In genomic region chr10:23556727-23557440, GRCh38 we compare ENCODE assay signal across 13 cellular contexts.
DNase-seq lines count a peak whose midpoint lies in the region; TF ChIP-seq lines count a peak whose summit lies in the region.
"Had no signal": no experiment of that assay in that cellular context is flagged by ENCODE, and none has a peak within 500 bp of the region (broad histone marks: within the 10 kb centered on the region; RNA-seq: fewer than 3 reads in every experiment).

No MANE protein-coding gene starts in this region.

- H3K27me3 ChIP-seq in SK-N-SH (ENCODE audit: insufficient read depth) = no peaks in the 10 kb centered on the region
- H3K27me3 ChIP-seq: neural progenitor cell had no signal

- H3K36me3 ChIP-seq in SK-N-SH (replicated peaks in 1 of 2; ENCODE audit: control insufficient read depth in 1 of 2, insufficient read depth in 2 of 2, low read length in 1 of 2) = no peaks in the 10 kb centered on the region
- H3K36me3 ChIP-seq: neural progenitor cell had no signal

- no peaks in the 10 kb centered on the region for H3K79me2 ChIP-seq in SK-N-SH (ENCODE audit: insufficient read depth)

- peaks cover 23% of the 10 kb centered on the region for H3F3A ChIP-seq in SK-N-SH (replicated peaks; ENCODE audit: insufficient read depth)

- intact Hi-C loops in activated T-helper 1 cell treated with anti-CD3 and anti-CD28 coated beads, Interleukin-12 subunit alpha, Interleukin-12 subunit beta, Interleukin-2, Interleukin-4 antibody, amounts not matched to agents 30 ng/mL and 10 ng/mL and 1 ng/mL, durations not matched to agents 14 hours and 24 hours and 36 hours (cut with micrococcal nuclease) = no loop called here

- H3K9me2 ChIP-seq in SK-N-SH = no peaks in the 10 kb centered on the region

- no peak for TF ChIP-seq RAD21 in SK-N-SH (IDR thresholded peaks at IDR 0.05; ENCODE audit: low read length)

- no peak overlapping the region for H3K4me3 ChIP-seq in SK-N-SH (ENCODE audit: low read depth in 2 of 2, low read length in 1 of 2)
- no peak overlapping the region for H3K4me3 ChIP-seq in fibroblast of villous mesenchyme (ENCODE audit: low read depth, low read length)
- H3K4me3 ChIP-seq: GM12878, neural progenitor cell had no signal

- peak; percentile 32 to 98 for TF ChIP-seq EP300 in SK-N-SH (IDR thresholded peaks at IDR 0.05; ENCODE audit: borderline replicate concordance in 1 of 2, low read depth in 1 of 2, low read length in 1 of 2)

- no peaks in the 10 kb centered on the region for H3K9me3 ChIP-seq in SK-N-SH

- peaks cover 0 to 27% of the 10 kb centered on the region in 2 experiments; a peak in 1 of 4 replicates for H3K4me1 ChIP-seq in SK-N-SH (ENCODE audit: control insufficient read depth in 1 of 2, insufficient read depth in 2 of 2, low read depth in 1 of 2, low read length in 1 of 2)
- H3K4me1 ChIP-seq: neural progenitor cell had no signal

- peaks cover 5% of the 10 kb centered on the region for H3K4me1 Mint-ChIP-seq in activated T-helper 1 cell treated with anti-CD3 and anti-CD28 coated beads, Interleukin-12 subunit alpha, Interleukin-12 subunit beta, Interleukin-2, Interleukin-4 antibody, amounts not matched to agents 30 ng/mL and 10 ng/mL and 1 ng/mL, durations not matched to agents 14 hours and 24 hours and 36 hours (ENCODE audit: low read depth)
- H3K4me1 Mint-ChIP-seq: neural progenitor cell had no signal

- CTCF ChIA-PET in SK-N-SH (lab: Yijun Ruan, JAX) = no interaction called here

- peak overlapping the region in 1 of 2 experiments; percentile 86; a peak in 2 of 4 replicates for H3K27ac ChIP-seq in SK-N-SH (ENCODE audit: low read depth in 2 of 2, low read length in 1 of 2)
- H3K27ac ChIP-seq: neural progenitor cell had no signal

- H3K9me3 Mint-ChIP-seq in activated T-helper 1 cell treated with anti-CD3 and anti-CD28 coated beads, Interleukin-12 subunit alpha, Interleukin-12 subunit beta, Interleukin-2, Interleukin-4 antibody, amounts not matched to agents 30 ng/mL and 10 ng/mL and 1 ng/mL, durations not matched to agents 14 hours and 24 hours and 36 hours = peaks cover 3% of the 10 kb centered on the region

- H3K27ac Mint-ChIP-seq in activated T-helper 1 cell treated with anti-CD3 and anti-CD28 coated beads, Interleukin-12 subunit alpha, Interleukin-12 subunit beta, Interleukin-2, Interleukin-4 antibody, amounts not matched to agents 30 ng/mL and 10 ng/mL and 1 ng/mL, durations not matched to agents 14 hours and 24 hours and 36 hours = no peak overlapping the region
- H3K27ac Mint-ChIP-seq: neural progenitor cell had no signal

- DNase-seq in AG09319 (ENCODE audit: extremely low read depth, low read depth) (peak; percentile 57), HCEC 1CT (peak; percentile 94), SK-N-SH (no peak), fibroblast of villous mesenchyme (ENCODE audit: low read depth) (peak; percentile 3), NCI-H82 (lab: John Stamatoyannopoulos, UW) (no peak), 8988T (no peak), hippocampal formation (lab: John Stamatoyannopoulos, UW) (no peak)
- DNase-seq in activated T-helper 1 cell treated with anti-CD3 and anti-CD28 coated beads, Interleukin-12 subunit alpha, Interleukin-12 subunit beta, Interleukin-2, Interleukin-4 antibody, amounts not matched to agents 30 ng/mL and 10 ng/mL and 1 ng/mL, durations not matched to agents 14 hours and 24 hours and 36 hours (ENCODE audit: low spot score) = no peak
- DNase-seq: COR-L47, kidney, NCI-H187 had no signal

- H3K36me3 Mint-ChIP-seq in activated T-helper 1 cell treated with anti-CD3 and anti-CD28 coated beads, Interleukin-12 subunit alpha, Interleukin-12 subunit beta, Interleukin-2, Interleukin-4 antibody, amounts not matched to agents 30 ng/mL and 10 ng/mL and 1 ng/mL, durations not matched to agents 14 hours and 24 hours and 36 hours (ENCODE audit: low read depth) = no peaks in the 10 kb centered on the region
- H3K36me3 Mint-ChIP-seq: neural progenitor cell had no signal

- H3K4me3 Mint-ChIP-seq in activated T-helper 1 cell treated with anti-CD3 and anti-CD28 coated beads, Interleukin-12 subunit alpha, Interleukin-12 subunit beta, Interleukin-2, Interleukin-4 antibody, amounts not matched to agents 30 ng/mL and 10 ng/mL and 1 ng/mL, durations not matched to agents 14 hours and 24 hours and 36 hours = no peak overlapping the region
- H3K4me3 Mint-ChIP-seq: neural progenitor cell had no signal

- peak overlapping the region; percentile 55 for H3K4me2 ChIP-seq in SK-N-SH
- H3K4me2 ChIP-seq: neural progenitor cell had no signal

- WGBS in SK-N-SH (ENCODE audit: low lambda C conversion rate) = 33% methylated on average over 3 of the region's 5 CpGs

- H4K20me1 ChIP-seq in SK-N-SH (ENCODE audit: insufficient read depth) = no peaks in the 10 kb centered on the region

- H2AFZ ChIP-seq in SK-N-SH (ENCODE audit: low read depth) = no peak overlapping the region
- H2AFZ ChIP-seq: neural progenitor cell had no signal

- POLR2A ChIA-PET in SK-N-SH (lab: Yijun Ruan, JAX) = no interaction called here

- no peak for TF ChIP-seq CTCF in AG09319 (IDR thresholded peaks at IDR 0.05; ENCODE audit: low read depth, low read length)
- no peak for TF ChIP-seq CTCF in SK-N-SH (IDR thresholded peaks at IDR 0.05)
- TF ChIP-seq CTCF in fibroblast of villous mesenchyme (IDR thresholded peaks at IDR 0.05; ENCODE audit: insufficient read depth, low read depth, low read length) = no peak

- no peak overlapping the region; the same call in 1 of the 2 replicates for H3K9ac ChIP-seq in SK-N-SH
- H3K9ac ChIP-seq: neural progenitor cell had no signal

- no peaks in the 10 kb centered on the region for H3K27me3 Mint-ChIP-seq in activated T-helper 1 cell treated with anti-CD3 and anti-CD28 coated beads, Interleukin-12 subunit alpha, Interleukin-12 subunit beta, Interleukin-2, Interleukin-4 antibody, amounts not matched to agents 30 ng/mL and 10 ng/mL and 1 ng/mL, durations not matched to agents 14 hours and 24 hours and 36 hours (ENCODE audit: insufficient read depth)

TF ChIP-seq in SK-N-SH, 30 proteins besides CTCF, POLR2A, EP300 and RAD21 (continues in another document):
- no peak for TF ChIP-seq CHD2 (IDR thresholded peaks at IDR 0.05; ENCODE audit: low read length, partially characterized antibody)
- TF ChIP-seq MEF2A (IDR thresholded peaks at IDR 0.05; ENCODE audit: borderline replicate concordance, low read depth) = no peak
- peak; percentile 97 for TF ChIP-seq FOSL2 (IDR thresholded peaks at IDR 0.05; ENCODE audit: borderline replicate concordance, low read depth)
- no peak; the same call in 1 of the 2 replicates for TF ChIP-seq ELF1 (IDR thresholded peaks at IDR 0.05)
- TF ChIP-seq NRF1 (IDR thresholded peaks at IDR 0.05; ENCODE audit: low read depth, low read length) = no peak
- TF ChIP-seq YY1 (IDR thresholded peaks at IDR 0.05; ENCODE audit: low read depth) = no peak
- 0 out of 2 replicates have a peak, but pooled peaks have one; percentile 49 for TF ChIP-seq REST (IDR thresholded peaks at IDR 0.05; ENCODE audit: low read depth, low read length)
- TF ChIP-seq SMC3 (IDR thresholded peaks at IDR 0.05; ENCODE audit: low read depth, low read length) = no peak
- TF ChIP-seq NFIC (IDR thresholded peaks at IDR 0.05; ENCODE audit: borderline replicate concordance) = peak; percentile 85
- TF ChIP-seq TEAD4 (IDR thresholded peaks at IDR 0.05; ENCODE audit: borderline replicate concordance, insufficient read depth) = peak; percentile 88
- peak; percentile 72; the same call in 1 of the 2 replicates for TF ChIP-seq FOXM1 (IDR thresholded peaks at IDR 0.05; ENCODE audit: low read depth)
- TF ChIP-seq PBX3 (IDR thresholded peaks at IDR 0.05) = peak; percentile 97
- TF ChIP-seq RCOR1 (IDR thresholded peaks at IDR 0.05; ENCODE audit: low read length) = no peak
- TF ChIP-seq RFX5 (IDR thresholded peaks at IDR 0.05; ENCODE audit: low read length) = no peak
- TF ChIP-seq TCF12 (IDR thresholded peaks at IDR 0.05) = peak; percentile 99
- TF ChIP-seq TAF1 (IDR thresholded peaks at IDR 0.05; ENCODE audit: borderline replicate concordance, low read depth, low read length) = no peak
- peak; percentile 60; the same call in 1 of the 2 replicates for TF ChIP-seq MAX (IDR thresholded peaks at IDR 0.05; ENCODE audit: low read depth)

Comparison
In these comparisons a context has a peak if more than half of its experiments do, and no peak if none do; other contexts are left out.
1. DNase-seq: peak in AG09319 (single experiment), HCEC 1CT (single experiment) and fibroblast of villous mesenchyme (single experiment); none in SK-N-SH (single experiment), NCI-H82 (single experiment), 8988T (single experiment), hippocampal formation (0 of 2) and activated T-helper 1 cell treated with anti-CD3 and anti-CD28 coated beads, Interleukin-12 subunit alpha, Interleukin-12 subunit beta, Interleukin-2, Interleukin-4 antibody, amounts not matched to agents 30 ng/mL and 10 ng/mL and 1 ng/mL, durations not matched to agents 14 hours and 24 hours and 36 hours (single experiment).